ENCODE assay signal across 8 cellular contexts in genomic region chr3:10189557-10190374, GRCh38. TPM values are rescaled to one million over a fixed set of nuclear protein-coding genes. Genes with fewer than 3 reads are reported as not detected.
DNase-seq lines count a peak whose midpoint lies in the region; ATAC-seq, FAIRE-seq and TF ChIP-seq lines count a peak whose summit lies in the region.

No MANE protein-coding gene starts in this region.

- intact Hi-C loops in left ventricle myocardium superior (cut with micrococcal nuclease): no loop called here
- intact Hi-C loops in spleen (cut with DNase I; ENCODE audit: low total_unique reads): no loop called here

- H3K36me3 ChIP-seq in CD8-positive, alpha-beta memory T cell (ENCODE audit: insufficient read depth, low read length): no peaks in the 10 kb centered on the region
- H3K36me3 ChIP-seq in spleen: peaks cover 0 to 4% (median 0%) of the 10 kb centered on the region in 6 donors
- no peaks in the 10 kb centered on the region for H3K36me3 ChIP-seq in HAP-1 (replicated peaks)

- H3K4me3 Mint-ChIP-seq in CD8-positive, alpha-beta memory T cell: peak overlapping the region; percentile 56 to 85 (median 77)
- H3K4me3 Mint-ChIP-seq in activated naive CD8-positive, alpha-beta T cell treated with anti-CD3 and anti-CD28 coated beads, Interleukin-2, amount 10 ng/mL, durations not matched to agents 7 days and 5 days: peak overlapping the region; percentile 56

- CTCF ChIA-PET in CD8-positive, alpha-beta memory T cell (lab: Charles Lee): no interaction called here

- FAIRE-seq in RCC 7860 (lab: Jason Lieb, UNC): no peak

- peak in 3 of 5 donors; percentile 21 to 52 (median 45) for DNase-seq in CD8-positive, alpha-beta memory T cell
- DNase-seq in NCI-H69 (lab: John Stamatoyannopoulos, UW): peak; percentile 40
- DNase-seq in activated naive CD8-positive, alpha-beta T cell treated with anti-CD3 and anti-CD28 coated beads, Interleukin-2, amount 10 ng/mL, durations not matched to agents 7 days and 5 days: no peak
- DNase-seq in left ventricle myocardium superior: peak; percentile 91
- peak; percentile 92 for DNase-seq in spleen
- no peak for DNase-seq in HAP-1 (ENCODE audit: low spot score in 2 of 2)
- no peak for DNase-seq in RCC 7860 (ENCODE audit: low spot score)

- in situ Hi-C loops in HAP-1 (cut with MboI; ENCODE audit: low sequenced_read_pairs): no loop called here

- TF ChIP-seq POLR2A in spleen (IDR thresholded peaks at IDR 0.05): no peak

- H3K4me3 ChIP-seq in CD8-positive, alpha-beta memory T cell (ENCODE audit: low read length): no peak overlapping the region
- H3K4me3 ChIP-seq in spleen (peak overlapping the region in 1 of 8 donors; percentile 14), HAP-1 (no peak overlapping the region)

- H3K27me3 ChIP-seq in CD8-positive, alpha-beta memory T cell (ENCODE audit: insufficient read depth, low read length, poor library complexity, severe bottlenecking): no peaks in the 10 kb centered on the region
- H3K27me3 ChIP-seq in spleen (replicated peaks in 1 of 7): no peaks in the 10 kb centered on the region
- no peaks in the 10 kb centered on the region for H3K27me3 ChIP-seq in HAP-1 (ENCODE audit: low read depth)

- H3K27ac Mint-ChIP-seq in CD8-positive, alpha-beta memory T cell: peak overlapping the region; percentile 70 to 99 (median 94)
- H3K27ac Mint-ChIP-seq in activated naive CD8-positive, alpha-beta T cell treated with anti-CD3 and anti-CD28 coated beads, Interleukin-2, amount 10 ng/mL, durations not matched to agents 7 days and 5 days: peak overlapping the region; percentile 75

- ATAC-seq in activated naive CD8-positive, alpha-beta T cell treated with anti-CD3 and anti-CD28 coated beads, Interleukin-2, amount 10 ng/mL, durations not matched to agents 7 days and 5 days (ENCODE audit: low read depth): peak; percentile 28
- peak; percentile 62 for ATAC-seq in left ventricle myocardium superior
- no peak for ATAC-seq in activated CD4-positive, CD25-positive, alpha-beta regulatory T cell treated with anti-CD3 and anti-CD28 coated beads, Interleukin-2, amount 50 U/mL, for 24 hours

- 20 to 34% (median 29%) methylated on average over 8 of the region's 8 CpGs for WGBS in spleen, 5 donors

- no peaks in the 10 kb centered on the region for H3K27me3 Mint-ChIP-seq in CD8-positive, alpha-beta memory T cell
- H3K27me3 Mint-ChIP-seq in activated naive CD8-positive, alpha-beta T cell treated with anti-CD3 and anti-CD28 coated beads, Interleukin-2, amount 10 ng/mL, durations not matched to agents 7 days and 5 days: no peaks in the 10 kb centered on the region

- H3K4me1 Mint-ChIP-seq in CD8-positive, alpha-beta memory T cell: peaks cover 80 to 84% (median 80%) of the 10 kb centered on the region in 3 donors
- peaks cover 68% of the 10 kb centered on the region for H3K4me1 Mint-ChIP-seq in activated naive CD8-positive, alpha-beta T cell treated with anti-CD3 and anti-CD28 coated beads, Interleukin-2, amount 10 ng/mL, durations not matched to agents 7 days and 5 days

- H3K9me3 Mint-ChIP-seq in CD8-positive, alpha-beta memory T cell: no peaks in the 10 kb centered on the region
- H3K9me3 Mint-ChIP-seq in activated naive CD8-positive, alpha-beta T cell treated with anti-CD3 and anti-CD28 coated beads, Interleukin-2, amount 10 ng/mL, durations not matched to agents 7 days and 5 days: no peaks in the 10 kb centered on the region

- no peak overlapping the region for H3K27ac ChIP-seq in CD8-positive, alpha-beta memory T cell (ENCODE audit: low read depth, low read length)
- H3K27ac ChIP-seq in spleen: peak overlapping the region; percentile 54 to 87 (median 84)

- POLR2A ChIA-PET in CD8-positive, alpha-beta memory T cell (lab: Charles Lee): interaction anchor here (0.5 to 1.5 kb wide), 2 partner anchors 58 to 297 kb away, joined by 3 read pairs; partner anchors contain the start of gene TATDN2
- POLR2A ChIA-PET in activated naive CD8-positive, alpha-beta T cell treated with anti-CD3 and anti-CD28 coated beads, Interleukin-2, amount 10 ng/mL, durations not matched to agents 7 days and 5 days (lab: Charles Lee): interaction anchor here (0.6 kb wide), 1 partner anchor 30 kb away, joined by 3 read pairs; no protein-coding TSS in a partner anchor

- peaks cover 84% of the 10 kb centered on the region for H3K4me1 ChIP-seq in CD8-positive, alpha-beta memory T cell (ENCODE audit: insufficient read depth, low read length)
- H3K4me1 ChIP-seq in spleen: peaks cover 65 to 94% (median 92%) of the 10 kb centered on the region in 6 donors
- no peaks in the 10 kb centered on the region for H3K4me1 ChIP-seq in HAP-1

- H3K9me3 ChIP-seq in CD8-positive, alpha-beta memory T cell (ENCODE audit: low read length): no peaks in the 10 kb centered on the region
- H3K9me3 ChIP-seq in spleen: no peaks in the 10 kb centered on the region
- H3K9me3 ChIP-seq in HAP-1: no peaks in the 10 kb centered on the region

- peaks cover 2 to 7% (median 3%) of the 10 kb centered on the region in 3 donors for H3K36me3 Mint-ChIP-seq in CD8-positive, alpha-beta memory T cell
- no peaks in the 10 kb centered on the region for H3K36me3 Mint-ChIP-seq in activated naive CD8-positive, alpha-beta T cell treated with anti-CD3 and anti-CD28 coated beads, Interleukin-2, amount 10 ng/mL, durations not matched to agents 7 days and 5 days

- TF ChIP-seq CTCF in spleen (IDR thresholded peaks at IDR 0.05 in 8 of 11, conservative IDR thresholded peaks at IDR 0.05 in 3 of 11): peak in 5 of 11 experiments; percentile 10 to 38 (median 21)

RNA-seq across cellular contexts. Expression of gene IRAK2, which starts 25.0 kb away (rescaled TPM):
- 1 to 10 TPM; 5.0 to 5.1 TPM for total RNA-seq in CD8-positive, alpha-beta memory T cell
- polyA plus RNA-seq in CD8-positive, alpha-beta memory T cell: 10.3 TPM
- 1 to 10 TPM; 3.5 to 3.7 TPM for total RNA-seq in activated naive CD8-positive, alpha-beta T cell treated with anti-CD3 and anti-CD28 coated beads, Interleukin-2, amount 10 ng/mL, durations not matched to agents 7 days and 5 days
- total RNA-seq in left ventricle myocardium superior (1.3 TPM), spleen (10 to 100 TPM in 3 of 7 donors, 1 to 10 TPM in 4; 4.8 to 11.8 (median 9.4) TPM)
- polyA plus RNA-seq in spleen: 1 to 10 TPM; 1.4 to 3.4 (median 2.7) TPM

RNA-seq across cellular contexts. Expression of gene VHL, which starts 48.2 kb away (rescaled TPM):
- 10 to 100 TPM; 38.5 to 38.6 TPM for total RNA-seq in CD8-positive, alpha-beta memory T cell
- 36.4 TPM for polyA plus RNA-seq in CD8-positive, alpha-beta memory T cell
- total RNA-seq in activated naive CD8-positive, alpha-beta T cell treated with anti-CD3 and anti-CD28 coated beads, Interleukin-2, amount 10 ng/mL, durations not matched to agents 7 days and 5 days: 10 to 100 TPM; 66.5 to 68.1 TPM
- total RNA-seq in left ventricle myocardium superior (11.1 TPM), spleen (10 to 100 TPM; 53.9 to 75.9 (median 64.6) TPM)
- polyA plus RNA-seq in spleen: 10 to 100 TPM; 44.3 to 70.1 (median 46.5) TPM

RNA-seq across cellular contexts. Expression of gene TATDN2, which starts 58.5 kb away (rescaled TPM):
- 10 to 100 TPM; 57.6 to 60.0 TPM for total RNA-seq in CD8-positive, alpha-beta memory T cell
- 23.3 TPM for polyA plus RNA-seq in CD8-positive, alpha-beta memory T cell
- 10 to 100 TPM; 55.4 to 67.4 TPM for total RNA-seq in activated naive CD8-positive, alpha-beta T cell treated with anti-CD3 and anti-CD28 coated beads, Interleukin-2, amount 10 ng/mL, durations not matched to agents 7 days and 5 days
- total RNA-seq in left ventricle myocardium superior: 17.0 TPM
- 10 to 100 TPM; 32.8 to 56.1 (median 48.6) TPM for total RNA-seq in spleen
- 10 to 100 TPM; 15.4 to 20.4 (median 16.2) TPM for polyA plus RNA-seq in spleen

Comparison
In these comparisons a context has a peak if more than half of its experiments do, and no peak if none do; other contexts are left out.
1. DNase-seq: peak in CD8-positive, alpha-beta memory T cell (3 of 5), NCI-H69 (single experiment), left ventricle myocardium superior (single experiment) and spleen (single experiment); none in activated naive CD8-positive, alpha-beta T cell treated with anti-CD3 and anti-CD28 coated beads, Interleukin-2, amount 10 ng/mL, durations not matched to agents 7 days and 5 days (single experiment), HAP-1 (0 of 2) and RCC 7860 (single experiment).
2. ATAC-seq: peak in activated naive CD8-positive, alpha-beta T cell treated with anti-CD3 and anti-CD28 coated beads, Interleukin-2, amount 10 ng/mL, durations not matched to agents 7 days and 5 days (single experiment) and left ventricle myocardium superior (single experiment); none in activated CD4-positive, CD25-positive, alpha-beta regulatory T cell treated with anti-CD3 and anti-CD28 coated beads, Interleukin-2, amount 50 U/mL, for 24 hours (0 of 2).